In the genomic region with DNA sequence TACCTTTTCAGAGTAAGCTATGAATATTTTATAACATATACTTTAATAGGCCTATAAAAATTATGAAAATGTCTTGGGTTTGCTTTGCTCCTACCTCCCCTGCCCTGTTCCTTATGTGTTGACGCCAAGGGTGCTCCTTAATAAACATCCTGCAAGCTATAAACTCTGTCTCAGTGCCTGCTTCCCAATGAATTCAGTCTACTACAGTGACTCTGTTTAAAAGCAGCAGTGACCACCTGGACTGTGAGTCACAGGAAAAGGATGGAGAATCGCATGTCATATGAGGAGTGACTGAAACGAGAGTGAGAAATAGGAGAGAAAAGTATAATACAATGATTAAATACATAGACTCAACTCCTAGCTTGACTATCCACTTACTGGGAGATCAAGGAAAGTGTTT, we compare ENCODE assay signal across 14 cellular contexts. TPM values are rescaled to one million over a fixed set of nuclear protein-coding genes. Genes with fewer than 3 reads are reported as not detected.
A peak's percentile ranks its signal among the peaks of the same experiment; 100 is the strongest.
DNase-seq lines count a peak whose midpoint lies in the region; ATAC-seq, FAIRE-seq and TF ChIP-seq lines count a peak whose summit lies in the region.
"Had no signal": no experiment of that assay in that cellular context is flagged by ENCODE, and none has a peak within 500 bp of the region (broad histone marks: within the 10 kb centered on the region; RNA-seq: fewer than 3 reads in every experiment).

No MANE protein-coding gene starts in this region.

- no peak overlapping the region for H3K9ac ChIP-seq in fibroblast of lung (ENCODE audit: insufficient read depth, low read length)
- H3K9ac ChIP-seq in endodermal cell (ENCODE audit: extremely low read depth, low read length, poor library complexity, severe bottlenecking): no peak overlapping the region

- intact Hi-C loops in heart right ventricle (cut with DNase I) (loop anchor here in 2 of 10 donors (5.0 kb wide), 2 partner anchors 39 to 46 kb away; partner anchors contain the start of genes CDK17 (in 1 of the 2) and CFAP54 (in 1 of the 2)), Right ventricle myocardium superior (cut with DNase I) (no loop called here)

- peaks cover 4% of the 10 kb centered on the region for H3K4me1 Mint-ChIP-seq in endodermal cell

- ATAC-seq in heart right ventricle (no peak), Right ventricle myocardium superior (ENCODE audit: poor library complexity) (no peak), HG03439 (IDR thresholded peaks at IDR 0.05; ENCODE audit: unreplicated experiment) (no peak)
- ATAC-seq: psoas muscle had no signal

- no peaks in the 10 kb centered on the region for H3K36me3 Mint-ChIP-seq in endodermal cell (ENCODE audit: low read depth)

- WGBS in heart right ventricle, 2 donors: 70 to 73% methylated on average over 3 of the region's 3 CpGs
- WGBS in endodermal cell (ENCODE audit: insufficient coverage in 1 of 2, insufficient read length in 1 of 2), 2 experiments: 99 to 100% methylated on average over 1 to 3 of the region's 3 CpGs

- H4K20me1 ChIP-seq in fibroblast of lung (ENCODE audit: control insufficient read depth, extremely low read depth, insufficient read depth, low read length): no peaks in the 10 kb centered on the region

- H3K9me3 Mint-ChIP-seq in endodermal cell: no peaks in the 10 kb centered on the region

- H2AFZ ChIP-seq in fibroblast of lung (ENCODE audit: low read length): no peak overlapping the region
- H2AFZ ChIP-seq: hepatocyte had no signal

- H3K27ac ChIP-seq in heart right ventricle (peak overlapping the region in 6 of 10 donors; percentile 17 to 93 (median 73)), RWPE1 (peak overlapping the region; percentile 48; the same call in 1 of the 2 replicates), fibroblast of lung (ENCODE audit: insufficient read depth, low read length) (no peak overlapping the region), endodermal cell (ENCODE audit: low read depth, low read length) (no peak overlapping the region)
- H3K27ac ChIP-seq: hepatocyte, psoas muscle had no signal

- no peaks in the 10 kb centered on the region for H3K79me2 ChIP-seq in fibroblast of lung (ENCODE audit: control insufficient read depth, insufficient read depth, low read length)
- H3K79me2 ChIP-seq: hepatocyte had no signal

- DNase-seq in heart right ventricle: no peak
- DNase-seq in Right ventricle myocardium superior: no peak
- DNase-seq in RWPE1 (ENCODE audit: low spot score): peak; percentile 52
- DNase-seq in fibroblast of lung (ENCODE audit: low read depth in 2 of 2): peak; percentile 57 to 85
- peak; percentile 55 for DNase-seq in urothelium cell line (ENCODE audit: low spot score)
- no peak for DNase-seq in NCI-H2107 (lab: John Stamatoyannopoulos, UW)
- no peak for DNase-seq in endodermal cell
- DNase-seq: activated CD4-positive, CD25-positive, alpha-beta regulatory T cell; amygdala; mesendoderm; NCI-H187; psoas muscle had no signal

- no peak for TF ChIP-seq CTCF in heart right ventricle (IDR thresholded peaks at IDR 0.05)
- TF ChIP-seq CTCF in RWPE1 (conservative IDR thresholded peaks at IDR 0.05; ENCODE audit: low read depth): no peak
- TF ChIP-seq CTCF in fibroblast of lung (conservative IDR thresholded peaks at IDR 0.05 in 1 of 2, IDR thresholded peaks at IDR 0.05 in 1 of 2; ENCODE audit: low read depth in 1 of 2, low read length in 2 of 2): no peak
- no peak for TF ChIP-seq CTCF in endodermal cell (conservative IDR thresholded peaks at IDR 0.05)

- CTCF ChIA-PET in RWPE1 (lab: Yijun Ruan, JAX): interaction anchor here (0.6 kb wide), 1 partner anchor 44 kb away, joined by 5 read pairs; no protein-coding TSS in a partner anchor

- H3K36me3 ChIP-seq in heart right ventricle (no peaks in the 10 kb centered on the region), fibroblast of lung (ENCODE audit: control insufficient read depth, insufficient read depth, low read length) (no peaks in the 10 kb centered on the region), endodermal cell (ENCODE audit: control insufficient read depth, insufficient read depth, low read length) (no peaks in the 10 kb centered on the region)

- no peaks in the 10 kb centered on the region for H3K27me3 ChIP-seq in heart right ventricle
- no peaks in the 10 kb centered on the region for H3K27me3 ChIP-seq in fibroblast of lung (ENCODE audit: control insufficient read depth, insufficient read depth, low read length)
- H3K27me3 ChIP-seq in endodermal cell (ENCODE audit: control insufficient read depth, insufficient read depth, low read length, poor library complexity, severe bottlenecking): no peaks in the 10 kb centered on the region
- H3K27me3 ChIP-seq: hepatocyte had no signal

- POLR2A ChIA-PET in RWPE1 (lab: Yijun Ruan, JAX; ENCODE audit: low non-redundant PET): no interaction called here

- FAIRE-seq in urothelium cell line (lab: Jason Lieb, UNC): no peak

- no peak overlapping the region for H3K4me2 ChIP-seq in fibroblast of lung (ENCODE audit: extremely low read depth, insufficient read depth, low read length)
- H3K4me2 ChIP-seq: hepatocyte had no signal

- H3K9me3 ChIP-seq in heart right ventricle: peaks cover 0 to 5% (median 0%) of the 10 kb centered on the region in 11 donors
- no peaks in the 10 kb centered on the region for H3K9me3 ChIP-seq in fibroblast of lung (ENCODE audit: control insufficient read depth, insufficient read depth, low read depth, low read length)
- no peaks in the 10 kb centered on the region for H3K9me3 ChIP-seq in endodermal cell (ENCODE audit: control insufficient read depth, low read length)
- H3K9me3 ChIP-seq: psoas muscle had no signal

- no peak overlapping the region for H3K4me3 Mint-ChIP-seq in endodermal cell

- no peak overlapping the region for H3K27ac Mint-ChIP-seq in endodermal cell

- peaks cover 16% of the 10 kb centered on the region for H3K27me3 Mint-ChIP-seq in endodermal cell (ENCODE audit: insufficient read depth)

- H3K4me3 ChIP-seq in heart right ventricle (no peak overlapping the region), fibroblast of lung (replicated peaks in 1 of 4; ENCODE audit: control extremely low read depth in 1 of 4, insufficient read depth in 1 of 4, low read depth in 3 of 4, low read length in 4 of 4) (no peak overlapping the region), endodermal cell (ENCODE audit: low read length) (no peak overlapping the region)
- H3K4me3 ChIP-seq: hepatocyte, psoas muscle had no signal

- peaks cover 0 to 35% (median 16%) of the 10 kb centered on the region in 9 donors for H3K4me1 ChIP-seq in heart right ventricle
- peaks cover 14% of the 10 kb centered on the region for H3K4me1 ChIP-seq in fibroblast of lung (ENCODE audit: control insufficient read depth, extremely low read depth, insufficient read depth, low read length)
- no peaks in the 10 kb centered on the region for H3K4me1 ChIP-seq in endodermal cell (ENCODE audit: control insufficient read depth, insufficient read depth, low read length)
- H3K4me1 ChIP-seq: psoas muscle had no signal

RNA-seq across cellular contexts. Expression of gene CFAP54, which starts 41.1 kb away (rescaled TPM):
- total RNA-seq in heart right ventricle (under 1 TPM in 9 of 10 donors, not detected in 1; 0.08 to 0.35 (median 0.27) TPM), Right ventricle myocardium superior (0.13 TPM), fibroblast of lung (5.1 and 7.1 TPM in 2 replicates), endodermal cell (1 to 10 TPM; 1.5 to 1.7 TPM)
- polyA plus RNA-seq in heart right ventricle (under 1 TPM in 1 of 2 donors, not detected in 1; 0.07 TPM), fibroblast of lung (0.62 and 0.93 TPM in 2 replicates)
- 0.54 and 0.83 TPM in 2 replicates for polyA plus RNA-seq in fibroblast of lung (2012)
- polyA minus RNA-seq in fibroblast of lung (ENCODE audit: low replicate concordance): 0.08 TPM in 1 of 2 replicates, not detected in the other
- 0.64 TPM for polyA plus RNA-seq in endodermal cell (2013, experiment 1 of 2)
- polyA plus RNA-seq in endodermal cell (2013, experiment 2 of 2): 1.3 TPM

RNA-seq across cellular contexts. Expression of gene CDK17, which starts 48.0 kb away (rescaled TPM):
- total RNA-seq in heart right ventricle (10 to 100 TPM; 14.5 to 32.4 (median 21.7) TPM), Right ventricle myocardium superior (15.6 TPM), fibroblast of lung (59.3 and 109 TPM in 2 replicates), endodermal cell (10 to 100 TPM; 36.2 to 39.9 TPM)
- polyA plus RNA-seq in heart right ventricle (10 to 100 TPM in 1 of 2 donors, 1 to 10 TPM in 1; 8.5 to 11.0 TPM), fibroblast of lung (41.9 and 50.0 TPM in 2 replicates)
- polyA plus RNA-seq in fibroblast of lung (2012): 26.7 and 28.6 TPM in 2 replicates
- 14.8 and 37.9 TPM in 2 replicates for polyA minus RNA-seq in fibroblast of lung (ENCODE audit: low replicate concordance)
- polyA plus RNA-seq in endodermal cell (2013, experiment 1 of 2): 33.3 TPM
- polyA plus RNA-seq in endodermal cell (2013, experiment 2 of 2): 34.4 TPM

Comparison
In these comparisons a context has a peak if more than half of its experiments do, and no peak if none do; other contexts are left out.
1. DNase-seq: peak in RWPE1 (single experiment), fibroblast of lung (2 of 2) and urothelium cell line (single experiment); none in heart right ventricle (0 of 2), Right ventricle myocardium superior (single experiment), NCI-H2107 (single experiment) and endodermal cell (single experiment).
2. H3K27ac ChIP-seq: peak in heart right ventricle (6 of 10) and RWPE1 (single experiment); none in fibroblast of lung (single experiment) and endodermal cell (single experiment).